1 cellular context compared by ENCODE assay signal in the genomic region with DNA sequence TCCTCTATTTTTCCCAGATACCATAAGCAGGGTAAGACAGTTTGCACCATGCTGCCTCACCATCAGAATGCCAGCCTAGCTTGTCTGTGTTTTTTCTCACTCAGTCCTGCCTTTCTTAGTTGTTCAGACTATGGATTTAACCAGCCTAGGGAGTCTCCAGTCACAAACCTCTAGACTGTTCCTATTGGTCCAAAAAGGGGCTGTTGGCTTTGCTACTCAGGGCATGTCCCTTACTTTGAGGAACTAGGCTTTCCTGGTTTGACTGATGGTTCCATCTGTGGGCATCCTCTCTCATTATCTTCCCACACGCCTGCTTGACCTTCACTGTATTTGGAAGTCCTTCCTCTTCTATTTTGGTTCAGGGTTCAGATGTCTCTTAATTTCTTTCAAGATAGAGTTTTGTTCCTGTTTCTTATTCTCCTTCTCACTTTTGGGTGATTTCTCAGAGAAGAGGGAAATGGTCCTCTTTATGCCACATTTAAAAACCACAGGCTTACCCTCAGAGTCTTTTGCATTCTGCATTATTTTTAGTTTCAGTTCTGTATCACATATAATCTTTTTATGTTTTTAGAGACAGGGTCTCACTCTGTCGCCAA.
A peak's percentile ranks its signal among the peaks of the same experiment; 100 is the strongest.
TF ChIP-seq lines count a peak whose summit lies in the region.

No MANE protein-coding gene starts in this region.

TF ChIP-seq in GM12878, 131 proteins besides CTCF, POLR2A, EP300 and RAD21 (continues in another document):
- TF ChIP-seq TCF12 (IDR thresholded peaks at IDR 0.05; ENCODE audit: low read depth, low read length) (peak; percentile 72; the same call in 1 of the 2 replicates), RCOR1 (conservative IDR thresholded peaks at IDR 0.05; ENCODE audit: low read depth, low read length) (peak; percentile 89; the same call in 1 of the 2 replicates), ZBED1 (IDR thresholded peaks at IDR 0.05; ENCODE audit: borderline replicate concordance) (peak; percentile 81; the same call in 1 of the 2 replicates), USF2 (IDR thresholded peaks at IDR 0.05; ENCODE audit: borderline replicate concordance, low read depth, low read length) (no peak), NR2F1 (conservative IDR thresholded peaks at IDR 0.05) (peak; percentile 98), MEF2B (IDR thresholded peaks at IDR 0.05; ENCODE audit: partially characterized antibody, poor library complexity, severe bottlenecking) (peak; percentile 91), ZNF217 (IDR thresholded peaks at IDR 0.05) (peak; percentile 48; the same call in 1 of the 2 replicates), MTA2 (IDR thresholded peaks at IDR 0.05; ENCODE audit: low read depth) (peak; percentile 99), JUND (IDR thresholded peaks at IDR 0.05; ENCODE audit: low read depth, low read length) (peak; percentile 75; the same call in 1 of the 2 replicates), MYB (IDR thresholded peaks at IDR 0.05; ENCODE audit: borderline replicate concordance, low read depth, low read length) (no peak), GATAD2B (conservative IDR thresholded peaks at IDR 0.05; ENCODE audit: low read depth) (peak; percentile 74), STAT3 (IDR thresholded peaks at IDR 0.05; ENCODE audit: low read depth, low read length) (peak; percentile 37; the same call in 1 of the 2 replicates), BCL11A (IDR thresholded peaks at IDR 0.05; ENCODE audit: low read depth, low read length) (peak; percentile 98), GABPA (IDR thresholded peaks at IDR 0.05; ENCODE audit: low read depth) (0 out of 2 replicates have a peak, but pooled peaks have one; percentile 51), KLF5 (IDR thresholded peaks at IDR 0.05; ENCODE audit: partially characterized antibody) (peak; percentile 34), ZNF384 (IDR thresholded peaks at IDR 0.05; ENCODE audit: borderline replicate concordance, low read depth, low read length) (no peak), PRDM15 (CRISPR knock-in tag; IDR thresholded peaks at IDR 0.05) (no peak), EGR1 (IDR thresholded peaks at IDR 0.05; ENCODE audit: borderline replicate concordance in 1 of 2, low read depth in 2 of 2, low read length in 2 of 2) (peak in 1 of 2 experiments; percentile 19; a peak in 1 of 3 replicates), BHLHE40 (IDR thresholded peaks at IDR 0.05; ENCODE audit: borderline replicate concordance in 1 of 2, low read depth in 2 of 2, low read length in 1 of 2) (peak; percentile 68 to 69), ASH2L (IDR thresholded peaks at IDR 0.05; ENCODE audit: borderline replicate concordance, low read depth) (no peak; the same call in 1 of the 2 replicates), SMC3 (IDR thresholded peaks at IDR 0.05; ENCODE audit: borderline replicate concordance, low read length) (peak; percentile 2; the same call in 1 of the 2 replicates), ATF7 (IDR thresholded peaks at IDR 0.05; ENCODE audit: low read depth) (peak; percentile 86), SPI1 (IDR thresholded peaks at IDR 0.05; ENCODE audit: borderline replicate concordance, insufficient read depth, low read depth, low read length) (peak; percentile 98), IKZF1 (conservative IDR thresholded peaks at IDR 0.05) (peak; percentile 99), SREBF1 (IDR thresholded peaks at IDR 0.05; ENCODE audit: low read length) (peak; percentile 13; the same call in 1 of the 2 replicates), RAD51 (IDR thresholded peaks at IDR 0.05) (no peak), PKNOX1 (IDR thresholded peaks at IDR 0.05) (peak; percentile 43; the same call in 1 of the 2 replicates), NFIC (IDR thresholded peaks at IDR 0.05; ENCODE audit: low read depth, low read length) (peak; percentile 98), BACH1 (IDR thresholded peaks at IDR 0.05; ENCODE audit: borderline replicate concordance) (peak; percentile 91), RELA (IDR thresholded peaks at IDR 0.05; ENCODE audit: borderline replicate concordance, partially characterized antibody) (no peak), SRF (IDR thresholded peaks at IDR 0.05; ENCODE audit: low read depth in 2 of 2, low read length in 2 of 2) (peak in 1 of 2 experiments; percentile 85; a peak in 2 of 4 replicates), CREM (IDR thresholded peaks at IDR 0.05; ENCODE audit: low read depth) (peak; percentile 87), NFXL1 (IDR thresholded peaks at IDR 0.05; ENCODE audit: borderline replicate concordance) (no peak), FOXK2 (IDR thresholded peaks at IDR 0.05) (no peak), DPF2 (IDR thresholded peaks at IDR 0.05) (peak; percentile 99), PAX5 (IDR thresholded peaks at IDR 0.05; ENCODE audit: borderline replicate concordance, low read depth, low read length) (peak; percentile 91), MTA3 (IDR thresholded peaks at IDR 0.05; ENCODE audit: borderline replicate concordance, low read length) (peak; percentile 98; the same call in 1 of the 2 replicates), TBL1XR1 (IDR thresholded peaks at IDR 0.05; ENCODE audit: low read depth, low read length) (peak; percentile 97), NBN (IDR thresholded peaks at IDR 0.05) (peak; percentile 93), JUNB (IDR thresholded peaks at IDR 0.05) (peak; percentile 96), RFX5 (IDR thresholded peaks at IDR 0.05; ENCODE audit: low read depth, low read length) (no peak; the same call in 1 of the 2 replicates), MEF2A (IDR thresholded peaks at IDR 0.05; ENCODE audit: insufficient read depth, low read depth, low read length) (peak; percentile 94), STAT1 (conservative IDR thresholded peaks at IDR 0.05) (no peak)
- TF ChIP-seq, protein P1, sequence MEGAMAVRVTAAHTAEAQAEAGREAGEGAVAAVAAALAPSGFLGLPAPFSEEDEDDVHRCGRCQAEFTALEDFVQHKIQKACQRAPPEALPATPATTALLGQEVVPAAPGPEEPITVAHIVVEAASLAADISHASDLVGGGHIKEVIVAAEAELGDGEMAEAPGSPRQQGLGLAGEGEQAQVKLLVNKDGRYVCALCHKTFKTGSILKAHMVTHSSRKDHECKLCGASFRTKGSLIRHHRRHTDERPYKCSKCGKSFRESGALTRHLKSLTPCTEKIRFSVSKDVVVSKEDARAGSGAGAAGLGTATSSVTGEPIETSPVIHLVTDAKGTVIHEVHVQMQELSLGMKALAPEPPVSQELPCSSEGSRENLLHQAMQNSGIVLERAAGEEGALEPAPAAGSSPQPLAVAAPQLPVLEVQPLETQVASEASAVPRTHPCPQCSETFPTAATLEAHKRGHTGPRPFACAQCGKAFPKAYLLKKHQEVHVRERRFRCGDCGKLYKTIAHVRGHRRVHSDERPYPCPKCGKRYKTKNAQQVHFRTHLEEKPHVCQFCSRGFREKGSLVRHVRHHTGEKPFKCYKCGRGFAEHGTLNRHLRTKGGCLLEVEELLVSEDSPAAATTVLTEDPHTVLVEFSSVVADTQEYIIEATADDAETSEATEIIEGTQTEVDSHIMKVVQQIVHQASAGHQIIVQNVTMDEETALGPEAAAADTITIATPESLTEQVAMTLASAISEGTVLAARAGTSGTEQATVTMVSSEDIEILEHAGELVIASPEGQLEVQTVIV (IDR thresholded peaks at IDR 0.05; ENCODE audit: borderline replicate concordance, partially characterized antibody) = no peak
- TF ChIP-seq, protein P2, sequence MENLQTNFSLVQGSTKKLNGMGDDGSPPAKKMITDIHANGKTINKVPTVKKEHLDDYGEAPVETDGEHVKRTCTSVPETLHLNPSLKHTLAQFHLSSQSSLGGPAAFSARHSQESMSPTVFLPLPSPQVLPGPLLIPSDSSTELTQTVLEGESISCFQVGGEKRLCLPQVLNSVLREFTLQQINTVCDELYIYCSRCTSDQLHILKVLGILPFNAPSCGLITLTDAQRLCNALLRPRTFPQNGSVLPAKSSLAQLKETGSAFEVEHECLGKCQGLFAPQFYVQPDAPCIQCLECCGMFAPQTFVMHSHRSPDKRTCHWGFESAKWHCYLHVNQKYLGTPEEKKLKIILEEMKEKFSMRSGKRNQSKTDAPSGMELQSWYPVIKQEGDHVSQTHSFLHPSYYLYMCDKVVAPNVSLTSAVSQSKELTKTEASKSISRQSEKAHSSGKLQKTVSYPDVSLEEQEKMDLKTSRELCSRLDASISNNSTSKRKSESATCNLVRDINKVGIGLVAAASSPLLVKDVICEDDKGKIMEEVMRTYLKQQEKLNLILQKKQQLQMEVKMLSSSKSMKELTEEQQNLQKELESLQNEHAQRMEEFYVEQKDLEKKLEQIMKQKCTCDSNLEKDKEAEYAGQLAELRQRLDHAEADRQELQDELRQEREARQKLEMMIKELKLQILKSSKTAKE (IDR thresholded peaks at IDR 0.05; ENCODE audit: low read depth, poor library complexity, severe bottlenecking) = peak; percentile 95
- TF ChIP-seq, protein P3, sequence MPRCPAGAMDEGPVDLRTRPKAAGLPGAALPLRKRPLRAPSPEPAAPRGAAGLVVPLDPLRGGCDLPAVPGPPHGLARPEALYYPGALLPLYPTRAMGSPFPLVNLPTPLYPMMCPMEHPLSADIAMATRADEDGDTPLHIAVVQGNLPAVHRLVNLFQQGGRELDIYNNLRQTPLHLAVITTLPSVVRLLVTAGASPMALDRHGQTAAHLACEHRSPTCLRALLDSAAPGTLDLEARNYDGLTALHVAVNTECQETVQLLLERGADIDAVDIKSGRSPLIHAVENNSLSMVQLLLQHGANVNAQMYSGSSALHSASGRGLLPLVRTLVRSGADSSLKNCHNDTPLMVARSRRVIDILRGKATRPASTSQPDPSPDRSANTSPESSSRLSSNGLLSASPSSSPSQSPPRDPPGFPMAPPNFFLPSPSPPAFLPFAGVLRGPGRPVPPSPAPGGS (IDR thresholded peaks at IDR 0.05; ENCODE audit: borderline replicate concordance, insufficient read depth, low read depth, low read length, poor library complexity, severe bottlenecking) = peak; percentile 91
- TF ChIP-seq, protein P4, sequence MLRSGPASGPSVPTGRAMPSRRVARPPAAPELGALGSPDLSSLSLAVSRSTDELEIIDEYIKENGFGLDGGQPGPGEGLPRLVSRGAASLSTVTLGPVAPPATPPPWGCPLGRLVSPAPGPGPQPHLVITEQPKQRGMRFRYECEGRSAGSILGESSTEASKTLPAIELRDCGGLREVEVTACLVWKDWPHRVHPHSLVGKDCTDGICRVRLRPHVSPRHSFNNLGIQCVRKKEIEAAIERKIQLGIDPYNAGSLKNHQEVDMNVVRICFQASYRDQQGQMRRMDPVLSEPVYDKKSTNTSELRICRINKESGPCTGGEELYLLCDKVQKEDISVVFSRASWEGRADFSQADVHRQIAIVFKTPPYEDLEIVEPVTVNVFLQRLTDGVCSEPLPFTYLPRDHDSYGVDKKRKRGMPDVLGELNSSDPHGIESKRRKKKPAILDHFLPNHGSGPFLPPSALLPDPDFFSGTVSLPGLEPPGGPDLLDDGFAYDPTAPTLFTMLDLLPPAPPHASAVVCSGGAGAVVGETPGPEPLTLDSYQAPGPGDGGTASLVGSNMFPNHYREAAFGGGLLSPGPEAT (IDR thresholded peaks at IDR 0.05; ENCODE audit: low read depth) = peak; percentile 97
- TF ChIP-seq, protein P5, sequence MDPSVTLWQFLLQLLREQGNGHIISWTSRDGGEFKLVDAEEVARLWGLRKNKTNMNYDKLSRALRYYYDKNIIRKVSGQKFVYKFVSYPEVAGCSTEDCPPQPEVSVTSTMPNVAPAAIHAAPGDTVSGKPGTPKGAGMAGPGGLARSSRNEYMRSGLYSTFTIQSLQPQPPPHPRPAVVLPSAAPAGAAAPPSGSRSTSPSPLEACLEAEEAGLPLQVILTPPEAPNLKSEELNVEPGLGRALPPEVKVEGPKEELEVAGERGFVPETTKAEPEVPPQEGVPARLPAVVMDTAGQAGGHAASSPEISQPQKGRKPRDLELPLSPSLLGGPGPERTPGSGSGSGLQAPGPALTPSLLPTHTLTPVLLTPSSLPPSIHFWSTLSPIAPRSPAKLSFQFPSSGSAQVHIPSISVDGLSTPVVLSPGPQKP (IDR thresholded peaks at IDR 0.05; ENCODE audit: low read depth, low read length) = 0 out of 2 replicates have a peak, but pooled peaks have one; percentile 27
